Comparison of ENCODE assay signal across 16 cellular contexts in genomic region chr10:119714484-119714816, GRCh38. TPM values are rescaled to one million over a fixed set of nuclear protein-coding genes. Genes with fewer than 3 reads are reported as not detected.
DNase-seq lines count a peak whose midpoint lies in the region; ATAC-seq and TF ChIP-seq lines count a peak whose summit lies in the region.
"Had no signal": no experiment of that assay in that cellular context is flagged by ENCODE, and none has a peak within 500 bp of the region (broad histone marks: within the 10 kb centered on the region; RNA-seq: fewer than 3 reads in every experiment).

No MANE protein-coding gene starts in this region.

- H3K36me3 Mint-ChIP-seq in MCF 10A (ENCODE audit: insufficient read depth, unreplicated experiment) (no peaks in the 10 kb centered on the region), memory B cell (peaks cover 12% of the 10 kb centered on the region)

- dilution Hi-C loops in mammary epithelial cell (cut with HindIII; ENCODE audit: low sequenced_read_pairs), result no loop called here

- H3K27me3 ChIP-seq in mammary epithelial cell (ENCODE audit: insufficient read depth, low read length), result no peaks in the 10 kb centered on the region
- H3K27me3 ChIP-seq in psoas muscle (ENCODE audit: insufficient read depth in 3 of 3, low read length in 2 of 3), result no peaks in the 10 kb centered on the region
- no peaks in the 10 kb centered on the region for H3K27me3 ChIP-seq in Karpas-422 (ENCODE audit: low read length)

- WGBS in mammary epithelial cell (ENCODE audit: low coverage, missing lambda C conversion rate), result 15% methylated on average over 2 of the region's 2 CpGs
- WGBS in psoas muscle, 3 donors, result 51 to 61% (median 60%) methylated on average over 2 of the region's 2 CpGs

- H3K4me1 ChIP-seq in mammary epithelial cell (ENCODE audit: insufficient read depth, low read length) (no peaks in the 10 kb centered on the region), psoas muscle (peaks cover 11% of the 10 kb centered on the region), Karpas-422 (ENCODE audit: low read length) (no peaks in the 10 kb centered on the region)

- H3K36me3 ChIP-seq in mammary epithelial cell (ENCODE audit: insufficient read depth, low read length), result no peaks in the 10 kb centered on the region
- H3K36me3 ChIP-seq in psoas muscle (ENCODE audit: insufficient read depth in 1 of 2, low read depth in 1 of 2), result no peaks in the 10 kb centered on the region
- no peaks in the 10 kb centered on the region for H3K36me3 ChIP-seq in Karpas-422 (ENCODE audit: insufficient read depth, low read length)

- H3K79me2 ChIP-seq in mammary epithelial cell (ENCODE audit: insufficient read depth, low read length) (no peaks in the 10 kb centered on the region), Karpas-422 (ENCODE audit: low read length) (no peaks in the 10 kb centered on the region)

- CTCF ChIA-PET in mammary epithelial cell (lab: Charles Lee; ENCODE audit: low non-redundant PET), result interaction anchor here (0.9 kb wide), 1 partner anchor 23 kb away, joined by 3 read pairs; no protein-coding TSS in a partner anchor
- CTCF ChIA-PET in MCF 10A (lab: Yijun Ruan, JAX), result interaction anchor here (0.7 to 2.4 kb wide), 3 partner anchors 28 to 1021 kb away, joined by 3 to 13 read pairs (median 4); no protein-coding TSS in a partner anchor

- H3K27ac Mint-ChIP-seq in MCF 10A (ENCODE audit: low read depth, unreplicated experiment) (no peak overlapping the region), memory B cell (peak overlapping the region; percentile 15)
- H3K27ac Mint-ChIP-seq: CD8-positive, alpha-beta memory T cell had no signal

- H3K27ac ChIP-seq in mammary epithelial cell (ENCODE audit: insufficient read depth, low read depth, low read length) (no peak overlapping the region), psoas muscle (peak overlapping the region; percentile 64), Karpas-422 (ENCODE audit: low read length) (no peak overlapping the region)

- H3K4me3 ChIP-seq in mammary epithelial cell (replicated peaks in 1 of 3; ENCODE audit: insufficient read depth in 1 of 3, low read depth in 2 of 3, low read length in 3 of 3) (no peak overlapping the region), psoas muscle (no peak overlapping the region), Karpas-422 (ENCODE audit: low read length) (no peak overlapping the region)

- H3K9me2 ChIP-seq in Karpas-422 (replicated peaks; ENCODE audit: insufficient read depth, low read length), result no peaks in the 10 kb centered on the region

- H2AFZ ChIP-seq in mammary epithelial cell (ENCODE audit: low read depth, low read length) (peak overlapping the region; percentile 53), Karpas-422 (ENCODE audit: low read length) (no peak overlapping the region)

- H3K9me3 ChIP-seq in mammary epithelial cell (replicated peaks; ENCODE audit: insufficient read depth, low read length) (no peaks in the 10 kb centered on the region), psoas muscle (no peaks in the 10 kb centered on the region), Karpas-422 (ENCODE audit: low read length) (no peaks in the 10 kb centered on the region)

- in situ Hi-C loops in mammary epithelial cell (cut with MboI; ENCODE audit: low sequenced_read_pairs in 2 of 2), result no loop called here

- TF ChIP-seq CTCF in mammary epithelial cell (conservative IDR thresholded peaks at IDR 0.05 in 1 of 2, IDR thresholded peaks at IDR 0.05 in 1 of 2; ENCODE audit: extremely low read depth in 1 of 2, insufficient read depth in 1 of 2, low read depth in 1 of 2, low read length in 2 of 2), result no peak
- TF ChIP-seq CTCF in MCF 10A (IDR thresholded peaks at IDR 0.05; ENCODE audit: unreplicated experiment), result no peak
- no peak for TF ChIP-seq CTCF in psoas muscle (IDR thresholded peaks at IDR 0.05)

- H4K20me1 ChIP-seq in mammary epithelial cell (ENCODE audit: insufficient read depth, low read length) (no peaks in the 10 kb centered on the region), Karpas-422 (ENCODE audit: insufficient read depth, low read depth, low read length) (no peaks in the 10 kb centered on the region)

- intact Hi-C loops in mammary epithelial cell (cut with micrococcal nuclease) (no loop called here), MCF 10A (cut with micrococcal nuclease) (no loop called here), psoas muscle (cut with DNase I) (no loop called here)

- H3K9ac ChIP-seq in mammary epithelial cell (ENCODE audit: insufficient read depth, low read length) (no peak overlapping the region), Karpas-422 (ENCODE audit: low read length) (no peak overlapping the region)

- H3K4me3 Mint-ChIP-seq in MCF 10A (ENCODE audit: unreplicated experiment) (no peak overlapping the region), memory B cell (no peak overlapping the region)
- H3K4me3 Mint-ChIP-seq: CD8-positive, alpha-beta memory T cell; H9 had no signal

- no peak for ATAC-seq in memory B cell (ENCODE audit: low read depth)
- no peak for ATAC-seq in psoas muscle
- no peak for ATAC-seq in HG02798 (IDR thresholded peaks at IDR 0.05; ENCODE audit: poor library complexity, unreplicated experiment)

- no peaks in the 10 kb centered on the region for H3K27me3 Mint-ChIP-seq in MCF 10A (ENCODE audit: insufficient read depth, unreplicated experiment)
- H3K27me3 Mint-ChIP-seq in memory B cell, result no peaks in the 10 kb centered on the region

- BruUV-seq in mammary epithelial cell (replicated peaks; lab: Mats Ljungman, UMichigan), result no TSS peak
- BruUV-seq in MCF 10A (replicated peaks; lab: Mats Ljungman, UMichigan), result no TSS peak

- POLR2A ChIA-PET in MCF 10A (lab: Yijun Ruan, JAX), result interaction anchor here (0.7 to 3.0 kb wide), 4 partner anchors 11 to 26 kb away, joined by 3 to 14 read pairs (median 3); partner anchors contain the start of gene INPP5F

- H3K4me1 Mint-ChIP-seq in MCF 10A (ENCODE audit: insufficient read depth, unreplicated experiment), result no peaks in the 10 kb centered on the region
- peaks cover 11% of the 10 kb centered on the region for H3K4me1 Mint-ChIP-seq in memory B cell
- H3K4me1 Mint-ChIP-seq: CD8-positive, alpha-beta memory T cell had no signal

- no peaks in the 10 kb centered on the region for H3K9me3 Mint-ChIP-seq in MCF 10A (ENCODE audit: unreplicated experiment)
- peaks cover 5% of the 10 kb centered on the region for H3K9me3 Mint-ChIP-seq in memory B cell

- H3K4me2 ChIP-seq in mammary epithelial cell (ENCODE audit: insufficient read depth, low read depth, low read length), result no peak overlapping the region
- no peak overlapping the region for H3K4me2 ChIP-seq in Karpas-422 (ENCODE audit: low read depth, low read length, poor library complexity, severe bottlenecking)

- DNase-seq in mammary epithelial cell (no peak), MCF 10A (ENCODE audit: unreplicated experiment) (no peak), memory B cell (ENCODE audit: low spot score in 2 of 2) (no peak), psoas muscle (no peak), HCEC 1CT (no peak), Karpas-422 (no peak), NCI-H187 treated with DMSO at 0.1 percent for 48 hours (lab: John Stamatoyannopoulos, UW) (no peak)
- DNase-seq: 8988T; CD8-positive, alpha-beta memory T cell; DMS79; H9; NCI-H1417; NCI-H1930; NCI-H69; SIG-M5 had no signal

RNA-seq across cellular contexts. Expression of gene INPP5F, which starts 11.4 kb away (rescaled TPM):
- total RNA-seq in mammary epithelial cell, result 10 to 100 TPM; 19.3 to 22.1 TPM
- 9.8 TPM for polyA plus RNA-seq in mammary epithelial cell
- 12.5 TPM for polyA minus RNA-seq in mammary epithelial cell
- total RNA-seq in MCF 10A (2022), result 10.3 and 14.9 TPM in 2 replicates
- 10 to 100 TPM in 3 of 4 donors, 1 to 10 TPM in 1; 8.0 to 12.3 (median 10.7) TPM for total RNA-seq in psoas muscle
- 10 to 100 TPM in 1 of 3 donors, 1 to 10 TPM in 2; 6.0 to 10.0 (median 8.0) TPM for polyA plus RNA-seq in psoas muscle
- total RNA-seq in Karpas-422 (2014; rRNA removed; shearing (Covaris generic); ENCODE audit: low replicate concordance), result 2.5 and 5.6 TPM in 2 replicates
